1 cellular context compared by ENCODE assay signal in the genomic region with DNA sequence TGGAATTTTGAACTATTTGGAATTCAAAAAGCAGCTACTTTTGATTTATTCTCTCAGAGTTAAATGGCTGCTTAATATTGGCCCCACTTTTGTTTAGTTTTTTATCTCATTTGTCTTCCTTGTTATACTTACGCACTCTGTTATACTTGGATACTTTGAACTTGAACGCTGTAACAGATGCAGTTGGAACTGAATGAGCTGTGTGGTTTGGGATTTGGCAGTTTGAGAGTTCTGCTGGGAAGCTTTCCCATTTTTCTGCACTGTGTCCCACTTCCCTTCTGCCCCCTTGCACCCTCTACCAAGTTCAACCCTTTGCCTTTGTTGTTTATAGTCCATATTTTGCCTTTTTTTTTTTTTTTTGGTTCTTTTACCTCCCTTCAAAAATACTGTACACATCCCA.
TF ChIP-seq lines count a peak whose summit lies in the region.

No MANE protein-coding gene starts in this region.

TF ChIP-seq in IMR-90, 13 proteins besides CTCF, POLR2A, EP300 and RAD21:
- TF ChIP-seq MAZ (IDR thresholded peaks at IDR 0.05; ENCODE audit: borderline replicate concordance, low read depth, low read length), result no peak
- TF ChIP-seq MAFK (IDR thresholded peaks at IDR 0.05; ENCODE audit: low read depth, low read length), result no peak
- no peak for TF ChIP-seq SMC3 (IDR thresholded peaks at IDR 0.05; ENCODE audit: low read depth, low read length)
- TF ChIP-seq, protein P1, sequence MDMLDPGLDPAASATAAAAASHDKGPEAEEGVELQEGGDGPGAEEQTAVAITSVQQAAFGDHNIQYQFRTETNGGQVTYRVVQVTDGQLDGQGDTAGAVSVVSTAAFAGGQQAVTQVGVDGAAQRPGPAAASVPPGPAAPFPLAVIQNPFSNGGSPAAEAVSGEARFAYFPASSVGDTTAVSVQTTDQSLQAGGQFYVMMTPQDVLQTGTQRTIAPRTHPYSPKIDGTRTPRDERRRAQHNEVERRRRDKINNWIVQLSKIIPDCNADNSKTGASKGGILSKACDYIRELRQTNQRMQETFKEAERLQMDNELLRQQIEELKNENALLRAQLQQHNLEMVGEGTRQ (IDR thresholded peaks at IDR 0.05; ENCODE audit: low read depth, low read length), result no peak
- TF ChIP-seq RCOR1 (IDR thresholded peaks at IDR 0.05; ENCODE audit: insufficient replicate concordance, low read length), result no peak
- TF ChIP-seq RFX5 (IDR thresholded peaks at IDR 0.05; ENCODE audit: low read depth, low read length), result no peak
- TF ChIP-seq CEBPB (IDR thresholded peaks at IDR 0.05; ENCODE audit: low read depth, low read length), result no peak
- TF ChIP-seq, protein P2, sequence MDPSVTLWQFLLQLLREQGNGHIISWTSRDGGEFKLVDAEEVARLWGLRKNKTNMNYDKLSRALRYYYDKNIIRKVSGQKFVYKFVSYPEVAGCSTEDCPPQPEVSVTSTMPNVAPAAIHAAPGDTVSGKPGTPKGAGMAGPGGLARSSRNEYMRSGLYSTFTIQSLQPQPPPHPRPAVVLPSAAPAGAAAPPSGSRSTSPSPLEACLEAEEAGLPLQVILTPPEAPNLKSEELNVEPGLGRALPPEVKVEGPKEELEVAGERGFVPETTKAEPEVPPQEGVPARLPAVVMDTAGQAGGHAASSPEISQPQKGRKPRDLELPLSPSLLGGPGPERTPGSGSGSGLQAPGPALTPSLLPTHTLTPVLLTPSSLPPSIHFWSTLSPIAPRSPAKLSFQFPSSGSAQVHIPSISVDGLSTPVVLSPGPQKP (IDR thresholded peaks at IDR 0.05; ENCODE audit: borderline replicate concordance, low read depth, low read length), result no peak
- TF ChIP-seq MXI1 (IDR thresholded peaks at IDR 0.05; ENCODE audit: borderline replicate concordance, low read depth, low read length), result no peak
- no peak for TF ChIP-seq BHLHE40 (IDR thresholded peaks at IDR 0.05; ENCODE audit: low read depth, low read length)
- TF ChIP-seq CHD1 (IDR thresholded peaks at IDR 0.05; ENCODE audit: low read depth, low read length), result no peak
- TF ChIP-seq NFE2L2 (IDR thresholded peaks at IDR 0.05; ENCODE audit: low read depth, low read length), result no peak
- TF ChIP-seq FOS (IDR thresholded peaks at IDR 0.05; ENCODE audit: low read depth, low read length), result no peak
